8 cellular contexts compared by ENCODE assay signal in genomic region chr6:27178860-27179259, GRCh38.
A peak's percentile ranks its signal among the peaks of the same experiment; 100 is the strongest.
DNase-seq lines count a peak whose midpoint lies in the region; ATAC-seq, FAIRE-seq and TF ChIP-seq lines count a peak whose summit lies in the region.

No MANE protein-coding gene starts in this region.

- H3K4me1 ChIP-seq in SK-N-SH (ENCODE audit: control insufficient read depth in 1 of 2, insufficient read depth in 2 of 2, low read depth in 1 of 2, low read length in 1 of 2) = peaks cover 0 to 3% of the 10 kb centered on the region in 2 experiments; a peak in 1 of 4 replicates
- no peaks in the 10 kb centered on the region for H3K4me1 ChIP-seq in small intestine (ENCODE audit: control insufficient read depth in 2 of 2, insufficient read depth in 1 of 2, low read depth in 1 of 2, low read length in 1 of 2)

- TF ChIP-seq EP300 in SK-N-SH (IDR thresholded peaks at IDR 0.05; ENCODE audit: borderline replicate concordance in 1 of 2, low read depth in 1 of 2, low read length in 1 of 2) = no peak

- no peak overlapping the region for H2AFZ ChIP-seq in SK-N-SH (ENCODE audit: low read depth)

- peaks cover 18% of the 10 kb centered on the region for H3F3A ChIP-seq in SK-N-SH (replicated peaks; ENCODE audit: insufficient read depth)

- H3K9me2 ChIP-seq in SK-N-SH = no peaks in the 10 kb centered on the region

- no peaks in the 10 kb centered on the region for H3K27me3 Mint-ChIP-seq in activated T-helper 17 cell treated with anti-CD3 and anti-CD28 coated beads, Interleukin-2, amount 50 U/mL, for 72 hours

- no peaks in the 10 kb centered on the region for H3K79me2 ChIP-seq in SK-N-SH (ENCODE audit: insufficient read depth)

- no peak for TF ChIP-seq CTCF in SK-N-SH (IDR thresholded peaks at IDR 0.05)

- no peak for TF ChIP-seq RAD21 in SK-N-SH (IDR thresholded peaks at IDR 0.05; ENCODE audit: low read length)

- H3K9me3 ChIP-seq in SK-N-SH (no peaks in the 10 kb centered on the region), small intestine (ENCODE audit: control insufficient read depth, low read depth) (no peaks in the 10 kb centered on the region)

- no peaks in the 10 kb centered on the region for H4K20me1 ChIP-seq in SK-N-SH (ENCODE audit: insufficient read depth)

- H3K4me3 ChIP-seq in SK-N-SH (ENCODE audit: low read depth in 2 of 2, low read length in 1 of 2) = peak overlapping the region; percentile 98 to 100; a peak in 3 of 4 replicates
- H3K4me3 ChIP-seq in iPS-11a (ENCODE audit: low read depth, low read length) = peak overlapping the region; percentile 95
- H3K4me3 ChIP-seq in small intestine (ENCODE audit: low read depth in 1 of 2, low read length in 2 of 2) = peak overlapping the region in 1 of 2 donors; percentile 88

- 46% methylated on average over 13 of the region's 15 CpGs for WGBS in SK-N-SH (ENCODE audit: low lambda C conversion rate)
- 33 to 57% (median 49%) methylated on average over 15 of the region's 15 CpGs for WGBS in small intestine, 3 donors

- H3K4me2 ChIP-seq in SK-N-SH = peak overlapping the region; percentile 87

- H3K27me3 ChIP-seq in SK-N-SH (ENCODE audit: insufficient read depth) = no peaks in the 10 kb centered on the region
- no peaks in the 10 kb centered on the region for H3K27me3 ChIP-seq in small intestine (ENCODE audit: control insufficient read depth in 2 of 2, insufficient read depth in 2 of 2, low read length in 2 of 2)

- H3K27ac ChIP-seq in SK-N-SH (ENCODE audit: low read depth in 2 of 2, low read length in 1 of 2) = no peak overlapping the region
- no peak overlapping the region for H3K27ac ChIP-seq in small intestine (ENCODE audit: low read depth in 1 of 2, low read length in 1 of 2)

- peaks cover 20% of the 10 kb centered on the region for H3K36me3 Mint-ChIP-seq in activated T-helper 17 cell treated with anti-CD3 and anti-CD28 coated beads, Interleukin-2, amount 50 U/mL, for 72 hours (ENCODE audit: low read depth)

- H3K9me3 Mint-ChIP-seq in activated T-helper 17 cell treated with anti-CD3 and anti-CD28 coated beads, Interleukin-2, amount 50 U/mL, for 72 hours = no peaks in the 10 kb centered on the region

- peak overlapping the region; percentile 92 for H3K4me3 Mint-ChIP-seq in activated T-helper 17 cell treated with anti-CD3 and anti-CD28 coated beads, Interleukin-2, amount 50 U/mL, for 72 hours

- H3K27ac Mint-ChIP-seq in activated T-helper 17 cell treated with anti-CD3 and anti-CD28 coated beads, Interleukin-2, amount 50 U/mL, for 72 hours = no peak overlapping the region

- H3K4me1 Mint-ChIP-seq in activated T-helper 17 cell treated with anti-CD3 and anti-CD28 coated beads, Interleukin-2, amount 50 U/mL, for 72 hours = peaks cover 8% of the 10 kb centered on the region

- POLR2A ChIA-PET in SK-N-SH (lab: Yijun Ruan, JAX) = interaction anchor here (1.8 to 2.1 kb wide), 3 partner anchors 45 to 714 kb away, joined by 5 to 7 read pairs (median 7); a partner anchor contains a TSS

- DNase-seq in SK-N-SH = no peak
- peak; percentile 17 for DNase-seq in small intestine
- no peak for DNase-seq in LoVo (ENCODE audit: low spot score)

- ATAC-seq in SK-N-SH treated with all-trans-retinoic acid at 6 μM for 48 hours (no peak), HG02970 (IDR thresholded peaks at IDR 0.05; ENCODE audit: low FRiP score, unreplicated experiment) (no peak), GM18519 (IDR thresholded peaks at IDR 0.05; ENCODE audit: low FRiP score, unreplicated experiment) (no peak)
- ATAC-seq in activated T-helper 17 cell treated with anti-CD3 and anti-CD28 coated beads, Interleukin-2, amount 50 U/mL, for 72 hours (replicated peaks) = no peak

- CTCF ChIA-PET in SK-N-SH (lab: Yijun Ruan, JAX) = interaction anchor here (1.3 to 4.7 kb wide), 5 partner anchors 9 to 617 kb away, joined by 3 to 25 read pairs (median 13); no protein-coding TSS in a partner anchor

- H3K36me3 ChIP-seq in SK-N-SH (replicated peaks in 1 of 2; ENCODE audit: control insufficient read depth in 1 of 2, insufficient read depth in 2 of 2, low read length in 1 of 2) = no peaks in the 10 kb centered on the region
- H3K36me3 ChIP-seq in small intestine (ENCODE audit: control insufficient read depth in 2 of 2, insufficient read depth in 2 of 2, low read length in 2 of 2) = no peaks in the 10 kb centered on the region

- H3K9ac ChIP-seq in SK-N-SH = no peak overlapping the region

- FAIRE-seq in small intestine (lab: Jason Lieb, UNC) = no peak

TF ChIP-seq in SK-N-SH, 30 proteins besides CTCF, POLR2A, EP300 and RAD21 (continues in another document):
- TF ChIP-seq MXI1 (IDR thresholded peaks at IDR 0.05; ENCODE audit: low read depth, low read length) (no peak), FOXM1 (IDR thresholded peaks at IDR 0.05; ENCODE audit: low read depth) (no peak), IRF3 (IDR thresholded peaks at IDR 0.05; ENCODE audit: low read depth, low read length) (no peak), RCOR1 (IDR thresholded peaks at IDR 0.05; ENCODE audit: low read length) (no peak), SIN3A (IDR thresholded peaks at IDR 0.05; ENCODE audit: borderline replicate concordance, low read depth, low read length) (no peak), NRF1 (IDR thresholded peaks at IDR 0.05; ENCODE audit: low read depth, low read length) (no peak), EZH2phosphoT487 (IDR thresholded peaks at IDR 0.05; ENCODE audit: borderline replicate concordance, low read depth) (no peak), ELF1 (IDR thresholded peaks at IDR 0.05) (no peak), JUND (IDR thresholded peaks at IDR 0.05) (no peak), USF2 (IDR thresholded peaks at IDR 0.05; ENCODE audit: borderline replicate concordance, low read depth, low read length) (no peak), POLR2AphosphoS5 (IDR thresholded peaks at IDR 0.05; ENCODE audit: low read depth, low read length) (no peak), TEAD4 (IDR thresholded peaks at IDR 0.05; ENCODE audit: borderline replicate concordance, insufficient read depth) (no peak)
- TF ChIP-seq, protein P1, sequence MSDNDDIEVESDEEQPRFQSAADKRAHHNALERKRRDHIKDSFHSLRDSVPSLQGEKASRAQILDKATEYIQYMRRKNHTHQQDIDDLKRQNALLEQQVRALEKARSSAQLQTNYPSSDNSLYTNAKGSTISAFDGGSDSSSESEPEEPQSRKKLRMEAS (IDR thresholded peaks at IDR 0.05; ENCODE audit: low read depth) = no peak

TF ChIP-seq in SK-N-SH treated with all-trans-retinoic acid at 6 μM for 48 hours, 23 proteins besides CTCF, POLR2A, EP300 and RAD21:
- TF ChIP-seq ARNTL (CRISPR knock-in tag; IDR thresholded peaks at IDR 0.05; ENCODE audit: borderline replicate concordance, low read depth) = no peak
- TF ChIP-seq RARB (CRISPR knock-in tag; IDR thresholded peaks at IDR 0.05) = no peak
- TF ChIP-seq CREB5 (CRISPR knock-in tag; IDR thresholded peaks at IDR 0.05; ENCODE audit: low read depth) = no peak
- TF ChIP-seq ZFP30 (CRISPR knock-in tag; IDR thresholded peaks at IDR 0.05) = no peak
- TF ChIP-seq OSR1 (CRISPR knock-in tag; IDR thresholded peaks at IDR 0.05) = no peak
- no peak for TF ChIP-seq SNAI2 (CRISPR knock-in tag; IDR thresholded peaks at IDR 0.05)
- TF ChIP-seq ISL1 (CRISPR knock-in tag; IDR thresholded peaks at IDR 0.05) = no peak
- no peak for TF ChIP-seq BACH2 (CRISPR knock-in tag; IDR thresholded peaks at IDR 0.05; ENCODE audit: borderline replicate concordance)
